1 cellular context compared by ENCODE assay signal in genomic region chr17:50478391-50479361, GRCh38.
TF ChIP-seq lines count a peak whose summit lies in the region.

RSAD1 (plus strand) TSS chr17:50478860; CDS start chr17:50478885, 25 bp downstream.

TF ChIP-seq in GM12878, 131 proteins besides CTCF, POLR2A, EP300 and RAD21 (continued from another document and continues in another):
- no peak for TF ChIP-seq SMAD1 (IDR thresholded peaks at IDR 0.05; ENCODE audit: low read depth, partially characterized antibody)
- peak; percentile 57 for TF ChIP-seq HCFC1 (IDR thresholded peaks at IDR 0.05; ENCODE audit: low read length)
- no peak for TF ChIP-seq WRNIP1 (IDR thresholded peaks at IDR 0.05; ENCODE audit: borderline replicate concordance, low read depth, low read length)
- TF ChIP-seq MYC (IDR thresholded peaks at IDR 0.05; ENCODE audit: insufficient read depth, insufficient read length, insufficient replicate concordance, low read length, severe bottlenecking): peak; percentile 65
- peak; percentile 75 for TF ChIP-seq RUNX3 (IDR thresholded peaks at IDR 0.05; ENCODE audit: low read length)
- TF ChIP-seq SP1 (IDR thresholded peaks at IDR 0.05; ENCODE audit: low read depth, low read length): no peak
- peak; percentile 99 for TF ChIP-seq LARP7 (IDR thresholded peaks at IDR 0.05)
- TF ChIP-seq CREM (IDR thresholded peaks at IDR 0.05; ENCODE audit: low read depth): no peak
- peak; percentile 95 for TF ChIP-seq IKZF1 (conservative IDR thresholded peaks at IDR 0.05)
- TF ChIP-seq NKRF (conservative IDR thresholded peaks at IDR 0.05): peak; percentile 90
- peak; percentile 63; the same call in 1 of the 2 replicates for TF ChIP-seq POLR2AphosphoS2 (IDR thresholded peaks at IDR 0.05; ENCODE audit: low read depth, low read length)
- TF ChIP-seq SUPT20H (IDR thresholded peaks at IDR 0.05; ENCODE audit: borderline replicate concordance, control insufficient read depth, low read depth, low read length): no peak
- TF ChIP-seq CHD1 (IDR thresholded peaks at IDR 0.05; ENCODE audit: low read depth, low read length): no peak
- TF ChIP-seq MEF2A (IDR thresholded peaks at IDR 0.05; ENCODE audit: insufficient read depth, low read depth, low read length): 0 out of 2 replicates have a peak, but pooled peaks have one; percentile 47
- TF ChIP-seq GATAD2B (conservative IDR thresholded peaks at IDR 0.05; ENCODE audit: low read depth): peak; percentile 97
- peak; percentile 89 for TF ChIP-seq NR2C1 (IDR thresholded peaks at IDR 0.05)
- TF ChIP-seq PRDM15 (CRISPR knock-in tag; IDR thresholded peaks at IDR 0.05): no peak
- TF ChIP-seq RCOR1 (conservative IDR thresholded peaks at IDR 0.05; ENCODE audit: low read depth, low read length): peak; percentile 78; the same call in 1 of the 2 replicates
- TF ChIP-seq SREBF2 (IDR thresholded peaks at IDR 0.05; ENCODE audit: low read length): no peak
- no peak for TF ChIP-seq NFIC (IDR thresholded peaks at IDR 0.05; ENCODE audit: low read depth, low read length)
- no peak for TF ChIP-seq NFYA (IDR thresholded peaks at IDR 0.05; ENCODE audit: borderline replicate concordance, low read depth, low read length)
- no peak for TF ChIP-seq BRCA1 (IDR thresholded peaks at IDR 0.05; ENCODE audit: low read depth, low read length)
- peak; percentile 98 for TF ChIP-seq ZNF207 (IDR thresholded peaks at IDR 0.05; ENCODE audit: borderline replicate concordance)
- TF ChIP-seq REST (IDR thresholded peaks at IDR 0.05; ENCODE audit: low read depth, low read length): no peak
- TF ChIP-seq SUZ12 (IDR thresholded peaks at IDR 0.05; ENCODE audit: unreplicated experiment): no peak
- no peak for TF ChIP-seq RFX5 (IDR thresholded peaks at IDR 0.05; ENCODE audit: low read depth, low read length)
- TF ChIP-seq MTA2 (IDR thresholded peaks at IDR 0.05; ENCODE audit: low read depth): no peak
- no peak for TF ChIP-seq KAT2A (conservative IDR thresholded peaks at IDR 0.05; ENCODE audit: control insufficient read depth, low read depth, low read length)
- peak; percentile 29 for TF ChIP-seq SMC3 (IDR thresholded peaks at IDR 0.05; ENCODE audit: borderline replicate concordance, low read length)
- TF ChIP-seq CHD2 (IDR thresholded peaks at IDR 0.05; ENCODE audit: borderline replicate concordance, low read depth, low read length): peak; percentile 71
- no peak for TF ChIP-seq ETV6 (conservative IDR thresholded peaks at IDR 0.05 in 1 of 2, IDR thresholded peaks at IDR 0.05 in 1 of 2; ENCODE audit: borderline replicate concordance in 1 of 2, low read depth in 1 of 2)
- TF ChIP-seq DPF2 (IDR thresholded peaks at IDR 0.05): peak; percentile 91
- TF ChIP-seq E2F4 (IDR thresholded peaks at IDR 0.05; ENCODE audit: low read depth, low read length): peak; percentile 57; the same call in 1 of the 2 replicates
- TF ChIP-seq ZNF384 (IDR thresholded peaks at IDR 0.05; ENCODE audit: borderline replicate concordance, low read depth, low read length): no peak
- no peak for TF ChIP-seq MEF2B (IDR thresholded peaks at IDR 0.05; ENCODE audit: partially characterized antibody, poor library complexity, severe bottlenecking)
- no peak; the same call in 1 of the 2 replicates for TF ChIP-seq RELB (IDR thresholded peaks at IDR 0.05; ENCODE audit: low read depth)
- TF ChIP-seq USF1 (IDR thresholded peaks at IDR 0.05; ENCODE audit: borderline replicate concordance, extremely low read length, insufficient read depth, low read depth, low read length): peak; percentile 49
- peak; percentile 95 for TF ChIP-seq BACH1 (IDR thresholded peaks at IDR 0.05; ENCODE audit: borderline replicate concordance)
- TF ChIP-seq IKZF2 (IDR thresholded peaks at IDR 0.05): no peak
- no peak for TF ChIP-seq YBX1 (IDR thresholded peaks at IDR 0.05)
- TF ChIP-seq NR2F1 (conservative IDR thresholded peaks at IDR 0.05): peak; percentile 94
- no peak for TF ChIP-seq RBBP5 (conservative IDR thresholded peaks at IDR 0.05)
- peak; percentile 80; the same call in 2 of the 3 replicates for TF ChIP-seq POU2F2 (IDR thresholded peaks at IDR 0.05; ENCODE audit: borderline replicate concordance, low read depth, low read length)
- TF ChIP-seq CEBPB (IDR thresholded peaks at IDR 0.05; ENCODE audit: borderline replicate concordance in 1 of 2, low read depth in 2 of 2, low read length in 2 of 2): no peak
- no peak for TF ChIP-seq ZBTB33 (IDR thresholded peaks at IDR 0.05)
- no peak; the same call in 1 of the 2 replicates for TF ChIP-seq ATF7 (IDR thresholded peaks at IDR 0.05; ENCODE audit: low read depth)
- 0 out of 4 replicates have a peak, but pooled peaks of 1 of the 2 experiments have one; percentile 41 for TF ChIP-seq SRF (IDR thresholded peaks at IDR 0.05; ENCODE audit: low read depth in 2 of 2, low read length in 2 of 2)
- TF ChIP-seq SIN3A (IDR thresholded peaks at IDR 0.05; ENCODE audit: low read depth, low read length): no peak; the same call in 1 of the 2 replicates
- TF ChIP-seq SKIL (IDR thresholded peaks at IDR 0.05; ENCODE audit: low read depth, poor library complexity, severe bottlenecking): no peak
- no peak for TF ChIP-seq IRF4 (IDR thresholded peaks at IDR 0.05; ENCODE audit: low read depth, low read length)
- no peak for TF ChIP-seq HDAC2 (IDR thresholded peaks at IDR 0.05)
- 0 out of 2 replicates have a peak, but pooled peaks have one; percentile 71 for TF ChIP-seq PAX5 (IDR thresholded peaks at IDR 0.05; ENCODE audit: borderline replicate concordance, low read depth, low read length)
- TF ChIP-seq MTA3 (IDR thresholded peaks at IDR 0.05; ENCODE audit: borderline replicate concordance, low read length): no peak
